8 cellular contexts compared by ENCODE assay signal in genomic region chr1:8815582-8816285, GRCh38. TPM values are rescaled to one million over a fixed set of nuclear protein-coding genes. Genes with fewer than 3 reads are reported as not detected.
DNase-seq lines count a peak whose midpoint lies in the region; ATAC-seq, FAIRE-seq and TF ChIP-seq lines count a peak whose summit lies in the region.

No MANE protein-coding gene starts in this region.

- H3K9me3 ChIP-seq in Peyer's patch (no peaks in the 10 kb centered on the region), endothelial cell of umbilical vein (replicated peaks; ENCODE audit: control insufficient read depth, insufficient read depth, low read length) (no peaks in the 10 kb centered on the region)

- H3K9me3 Mint-ChIP-seq in activated T-cell treated with anti-CD3 and anti-CD28 coated beads, Interleukin-2, amount 50 U/mL, for 72 hours = no peaks in the 10 kb centered on the region
- no peaks in the 10 kb centered on the region for H3K9me3 Mint-ChIP-seq in neural crest cell

- H2AFZ ChIP-seq in endothelial cell of umbilical vein (ENCODE audit: low read depth, low read length) = no peak overlapping the region

- peak overlapping the region; percentile 90 to 96 for H3K4me3 Mint-ChIP-seq in activated T-cell treated with anti-CD3 and anti-CD28 coated beads, Interleukin-2, amount 50 U/mL, for 72 hours
- H3K4me3 Mint-ChIP-seq in neural crest cell = peak overlapping the region; percentile 95

- BruUV-seq in endothelial cell of umbilical vein (replicated peaks; lab: Mats Ljungman, UMichigan) = no TSS peak

- intact Hi-C loops in endothelial cell of umbilical vein (cut with micrococcal nuclease) = loop anchor here (1.0 to 5.0 kb wide), 4 partner anchors 33 to 245 kb away; partner anchors contain the start of gene ENO1

- H3K27me3 ChIP-seq in Peyer's patch (no peaks in the 10 kb centered on the region), endothelial cell of umbilical vein (ENCODE audit: control insufficient read depth in 2 of 2, insufficient read depth in 2 of 2, low read length in 2 of 2) (no peaks in the 10 kb centered on the region)

- peak overlapping the region; percentile 98 for H3K9ac ChIP-seq in endothelial cell of umbilical vein (replicated peaks; ENCODE audit: extremely low read depth, insufficient read depth, low read length)

- peaks cover 48% of the 10 kb centered on the region for H3K79me2 ChIP-seq in endothelial cell of umbilical vein (ENCODE audit: control insufficient read depth, insufficient read depth, low read length)

- POLR2A ChIA-PET in endothelial cell of umbilical vein (lab: Charles Lee) = interaction anchor here (1.2 kb wide), 1 partner anchor 33 kb away, joined by 7 read pairs; no protein-coding TSS in a partner anchor

- H3K36me3 Mint-ChIP-seq in activated T-cell treated with anti-CD3 and anti-CD28 coated beads, Interleukin-2, amount 50 U/mL, for 72 hours (ENCODE audit: insufficient read depth in 2 of 2) = peaks cover 4 to 5% of the 10 kb centered on the region in 2 donors
- no peaks in the 10 kb centered on the region for H3K36me3 Mint-ChIP-seq in neural crest cell (ENCODE audit: low read depth)

- H3K4me1 Mint-ChIP-seq in activated T-cell treated with anti-CD3 and anti-CD28 coated beads, Interleukin-2, amount 50 U/mL, for 72 hours (ENCODE audit: low read depth) = peaks cover 52% of the 10 kb centered on the region
- peaks cover 50% of the 10 kb centered on the region for H3K4me1 Mint-ChIP-seq in neural crest cell

- no peak for TF ChIP-seq POLR2A in Peyer's patch (IDR thresholded peaks at IDR 0.05)
- no peak for TF ChIP-seq POLR2A in endothelial cell of umbilical vein (IDR thresholded peaks at IDR 0.05; ENCODE audit: low read depth, low read length)

- H3K4me1 ChIP-seq in Peyer's patch (peaks cover 0 to 25% (median 0%) of the 10 kb centered on the region in 4 donors), endothelial cell of umbilical vein (ENCODE audit: control insufficient read depth, extremely low read depth, insufficient read depth, low read length) (peaks cover 49% of the 10 kb centered on the region)

- dilution Hi-C loops in endothelial cell of umbilical vein (cut with MboI; ENCODE audit: extremely low pct_ligation_motif_present, low sequenced_read_pairs) = no loop called here

- no peaks in the 10 kb centered on the region for H3K27me3 Mint-ChIP-seq in activated T-cell treated with anti-CD3 and anti-CD28 coated beads, Interleukin-2, amount 50 U/mL, for 72 hours (ENCODE audit: low read depth)
- no peaks in the 10 kb centered on the region for H3K27me3 Mint-ChIP-seq in neural crest cell (ENCODE audit: low read depth)

- ATAC-seq in activated T-cell treated with anti-CD3 and anti-CD28 coated beads, Interleukin-2, amount 50 U/mL, for 72 hours (replicated peaks in 1 of 2) = no peak

- H3K27ac Mint-ChIP-seq in activated T-cell treated with anti-CD3 and anti-CD28 coated beads, Interleukin-2, amount 50 U/mL, for 72 hours = peak overlapping the region; percentile 89
- peak overlapping the region; percentile 95 for H3K27ac Mint-ChIP-seq in neural crest cell (ENCODE audit: unreplicated experiment)

- H3K4me3 ChIP-seq in Peyer's patch (peak overlapping the region in 2 of 4 donors; percentile 79 to 82), endothelial cell of umbilical vein (replicated peaks in 1 of 3; ENCODE audit: insufficient read depth in 1 of 3, low read depth in 1 of 3, low read length in 3 of 3) (peak overlapping the region; percentile 3 to 91 (median 84))

- CTCF ChIA-PET in endothelial cell of umbilical vein (lab: Charles Lee) = interaction anchor here (0.7 to 2.3 kb wide), 11 partner anchors 12 to 407 kb away, joined by 3 to 33 read pairs (median 3); no protein-coding TSS in a partner anchor

- H3K27ac ChIP-seq in Peyer's patch = peak overlapping the region in 3 of 4 donors; percentile 6 to 97 (median 91)
- peak overlapping the region; percentile 92 for H3K27ac ChIP-seq in endothelial cell of umbilical vein (ENCODE audit: insufficient read depth, low read depth, low read length)

- H4K20me1 ChIP-seq in endothelial cell of umbilical vein (replicated peaks; ENCODE audit: control insufficient read depth, extremely low read depth, insufficient read depth, low read length) = no peaks in the 10 kb centered on the region

- no peak for DNase-seq in activated T-cell treated with anti-CD3 and anti-CD28 coated beads, Interleukin-2, amount 50 U/mL, for 72 hours
- DNase-seq in activated T-cell treated with anti-CD3 and anti-CD28 coated beads for 4 hours (no peak), Peyer's patch (no peak), endothelial cell of umbilical vein (ENCODE audit: low read depth, low spot score) (peak; percentile 65), neural crest cell (ENCODE audit: low read depth, low spot score) (peak; percentile 43), iPS-NIHi11 (ENCODE audit: low spot score) (no peak), SIG-M5 treated with dmso at 0.1 percent for 504 hours (lab: John Stamatoyannopoulos, UW; ENCODE audit: unreplicated experiment) (no peak), HTR-8/SVneo (ENCODE audit: insufficient read length, low spot score) (no peak)

- H3K9me1 ChIP-seq in endothelial cell of umbilical vein (replicated peaks; ENCODE audit: control insufficient read depth, extremely low read depth, insufficient read depth, low read length) = no peaks in the 10 kb centered on the region

- H3K4me2 ChIP-seq in endothelial cell of umbilical vein (ENCODE audit: insufficient read depth, low read length) = peak overlapping the region; percentile 80

- H3K36me3 ChIP-seq in Peyer's patch (no peaks in the 10 kb centered on the region), endothelial cell of umbilical vein (ENCODE audit: control insufficient read depth in 2 of 2, extremely low read depth in 1 of 2, insufficient read depth in 2 of 2, low read length in 2 of 2) (no peaks in the 10 kb centered on the region)

- FAIRE-seq in endothelial cell of umbilical vein (lab: Jason Lieb, UNC) (peak; percentile 8), HTR-8/SVneo (lab: Jason Lieb, UNC) (no peak)

- TF ChIP-seq CTCF in Peyer's patch (IDR thresholded peaks at IDR 0.05) = no peak
- no peak for TF ChIP-seq CTCF in endothelial cell of umbilical vein (IDR thresholded peaks at IDR 0.05; ENCODE audit: extremely low read depth in 1 of 2, insufficient read depth in 1 of 2, low read depth in 1 of 2, low read length in 2 of 2)
- no peak for TF ChIP-seq CTCF in neural crest cell (conservative IDR thresholded peaks at IDR 0.05)

TF ChIP-seq in endothelial cell of umbilical vein, 7 proteins besides CTCF, POLR2A, EP300 and RAD21:
- TF ChIP-seq MAX (IDR thresholded peaks at IDR 0.05; ENCODE audit: insufficient read depth, insufficient read length) = no peak
- no peak for TF ChIP-seq FOS (IDR thresholded peaks at IDR 0.05; ENCODE audit: borderline replicate concordance, insufficient read depth, low read length)
- no peak for TF ChIP-seq POLR2AphosphoS5 (IDR thresholded peaks at IDR 0.05; ENCODE audit: insufficient read depth, low read depth, low read length)
- no peak for TF ChIP-seq EZH2 (IDR thresholded peaks at IDR 0.05; ENCODE audit: borderline replicate concordance, low read depth, low read length, severe bottlenecking)
- no peak for TF ChIP-seq MYC (IDR thresholded peaks at IDR 0.05; ENCODE audit: low read depth, low read length)
- no peak for TF ChIP-seq JUN (IDR thresholded peaks at IDR 0.05; ENCODE audit: borderline replicate concordance, insufficient read depth, insufficient read length, low read depth)
- no peak for TF ChIP-seq GATA2 (IDR thresholded peaks at IDR 0.05; ENCODE audit: insufficient read depth, insufficient read length, low read depth, low read length)

RNA-seq across cellular contexts. Expression of gene RERE, which starts 1.7 kb away (rescaled TPM):
- total RNA-seq in activated T-cell treated with anti-CD3 and anti-CD28 coated beads, Interleukin-2, amount 50 U/mL, for 72 hours = 100 to 1,000 TPM in 1 of 2 donors, 10 to 100 TPM in 1; 98.7 to 105 TPM
- total RNA-seq in Peyer's patch (100 to 1,000 TPM in 3 of 4 donors, 10 to 100 TPM in 1; 98.5 to 528 (median 110) TPM), endothelial cell of umbilical vein (110 and 113 TPM in 2 replicates), neural crest cell (107 and 122 TPM in 2 replicates)
- 14.1 and 14.8 TPM in 2 replicates for polyA plus RNA-seq in endothelial cell of umbilical vein
- polyA plus RNA-seq in endothelial cell of umbilical vein (2011; cell fraction: cytosol; rRNA removed) = 13.2 and 15.8 TPM in 2 replicates
- 80.7 and 124 TPM in 2 replicates for polyA plus RNA-seq in endothelial cell of umbilical vein (2011; cell fraction: nucleus; rRNA removed)
- polyA plus RNA-seq in endothelial cell of umbilical vein (2012) = 42.4 and 43.0 TPM in 2 replicates
- polyA minus RNA-seq in endothelial cell of umbilical vein = 87.1 and 101 TPM in 2 replicates
- polyA minus RNA-seq in endothelial cell of umbilical vein (2011; cell fraction: cytosol; rRNA and poly(A)+ RNA removed) = 26.8 TPM
- 162 and 195 TPM in 2 replicates for polyA minus RNA-seq in endothelial cell of umbilical vein (2011; cell fraction: nucleus; rRNA and poly(A)+ RNA removed)

Comparison
In these comparisons a context has a peak if more than half of its experiments do, and no peak if none do; other contexts are left out.
1. DNase-seq: peak in endothelial cell of umbilical vein (single experiment) and neural crest cell (single experiment); none in activated T-cell treated with anti-CD3 and anti-CD28 coated beads, Interleukin-2, amount 50 U/mL, for 72 hours (0 of 2), activated T-cell treated with anti-CD3 and anti-CD28 coated beads for 4 hours (single experiment), Peyer's patch (0 of 3), iPS-NIHi11 (single experiment), SIG-M5 treated with dmso at 0.1 percent for 504 hours (single experiment) and HTR-8/SVneo (single experiment).